ENCODE assay signal across 1 cellular context in genomic region chr5:169265888-169266287, GRCh38.
TF ChIP-seq lines count a peak whose summit lies in the region.

No MANE protein-coding gene starts in this region.

TF ChIP-seq in HCT116, 20 proteins besides CTCF, POLR2A, EP300 and RAD21:
- TF ChIP-seq REST (IDR thresholded peaks at IDR 0.05; ENCODE audit: low read depth) (no peak), ATF3 (IDR thresholded peaks at IDR 0.05) (no peak), EZH2phosphoT487 (IDR thresholded peaks at IDR 0.05; ENCODE audit: borderline replicate concordance) (no peak), ZBTB33 (IDR thresholded peaks at IDR 0.05; ENCODE audit: extremely low read depth, insufficient replicate concordance, low read length) (no peak), POLR2AphosphoS5 (IDR thresholded peaks at IDR 0.05; ENCODE audit: low read depth, low read length) (no peak), SRF (IDR thresholded peaks at IDR 0.05; ENCODE audit: low read depth) (no peak), JUND (IDR thresholded peaks at IDR 0.05) (no peak), ELF1 (IDR thresholded peaks at IDR 0.05; ENCODE audit: borderline replicate concordance, low read depth) (no peak), CBX3 (IDR thresholded peaks at IDR 0.05; ENCODE audit: low read depth) (no peak), MAX (IDR thresholded peaks at IDR 0.05) (no peak), EZH2 (IDR thresholded peaks at IDR 0.05) (no peak), SP1 (IDR thresholded peaks at IDR 0.05; ENCODE audit: low read depth) (no peak), EGR1 (IDR thresholded peaks at IDR 0.05; ENCODE audit: low read depth) (no peak), YY1 (IDR thresholded peaks at IDR 0.05; ENCODE audit: extremely low read depth, insufficient replicate concordance, low read depth, low read length) (no peak), SIN3A (IDR thresholded peaks at IDR 0.05; ENCODE audit: low read depth) (no peak)
